In genomic region chr7:51060536-51060935, GRCh38 we compare ENCODE assay signal across 18 cellular contexts.
DNase-seq lines count a peak whose midpoint lies in the region; ATAC-seq and TF ChIP-seq lines count a peak whose summit lies in the region.
"Had no signal": no experiment of that assay in that cellular context is flagged by ENCODE, and none has a peak within 500 bp of the region (broad histone marks: within the 10 kb centered on the region; RNA-seq: fewer than 3 reads in every experiment).

No MANE protein-coding gene starts in this region.

- H3K9me2 ChIP-seq in HCT116 (ENCODE audit: insufficient read depth) = no peaks in the 10 kb centered on the region

- H3K9me3 Mint-ChIP-seq in T-helper 2 cell treated with Interferon-gamma antibody and Interleukin-4, amounts not matched to agents 5 μg/mL and 100 μg/mL, for 36 hours = no peaks in the 10 kb centered on the region
- H3K9me3 Mint-ChIP-seq: activated T-helper 17 cell treated with anti-CD3 and anti-CD28 coated beads, Interleukin-2, amount 50 U/mL, for 72 hours had no signal

- no peaks in the 10 kb centered on the region for H3K9me3 ChIP-seq in HCT116 (ENCODE audit: control insufficient read depth in 1 of 2, insufficient read depth in 1 of 2, low read depth in 1 of 2, low read length in 2 of 2)
- H3K9me3 ChIP-seq: left lung, tibial artery had no signal

- no TSS peak for BruUV-seq in HCT116 (replicated peaks; lab: Mats Ljungman, UMichigan)

- no peak overlapping the region for H3K27ac Mint-ChIP-seq in T-helper 2 cell treated with Interferon-gamma antibody and Interleukin-4, amounts not matched to agents 5 μg/mL and 100 μg/mL, for 36 hours
- H3K27ac Mint-ChIP-seq: activated T-helper 17 cell treated with anti-CD3 and anti-CD28 coated beads, Interleukin-2, amount 50 U/mL, for 72 hours; B cell had no signal

- H3K79me2 ChIP-seq in HCT116 (ENCODE audit: insufficient read depth, low read length) = no peaks in the 10 kb centered on the region

- no peak overlapping the region for H3K4me3 Mint-ChIP-seq in T-helper 2 cell treated with Interferon-gamma antibody and Interleukin-4, amounts not matched to agents 5 μg/mL and 100 μg/mL, for 36 hours
- H3K4me3 Mint-ChIP-seq: activated T-helper 17 cell treated with anti-CD3 and anti-CD28 coated beads, Interleukin-2, amount 50 U/mL, for 72 hours; B cell had no signal

- TF ChIP-seq CTCF in HCT116 (IDR thresholded peaks at IDR 0.05 in 2 of 3, conservative IDR thresholded peaks at IDR 0.05 in 1 of 3; ENCODE audit: borderline replicate concordance in 1 of 3, insufficient read depth in 1 of 3, low read depth in 2 of 3, low read length in 2 of 3) = peak in 2 of 3 experiments; percentile 26 to 40; a peak in 2 of 6 replicates
- TF ChIP-seq CTCF in foreskin keratinocyte (conservative IDR thresholded peaks at IDR 0.05) = peak; percentile 25

- POLR2A ChIA-PET in HCT116 (lab: Charles Lee) = no interaction called here

- no peak overlapping the region for H3K9ac ChIP-seq in HCT116 (ENCODE audit: low read length)

- CTCF ChIA-PET in HCT116 (lab: Charles Lee) = no interaction called here

- no peaks in the 10 kb centered on the region for H3K36me3 ChIP-seq in HCT116 (ENCODE audit: control insufficient read depth in 1 of 2, insufficient read depth in 2 of 2, low read length in 2 of 2)
- H3K36me3 ChIP-seq: cardiac muscle cell, left lung, tibial artery had no signal

- no peaks in the 10 kb centered on the region for H4K20me1 ChIP-seq in HCT116 (ENCODE audit: insufficient read depth)

- H3K4me1 ChIP-seq in HCT116 (ENCODE audit: control insufficient read depth in 1 of 2, insufficient read depth in 2 of 2, low read length in 2 of 2) = no peaks in the 10 kb centered on the region
- H3K4me1 ChIP-seq in foreskin keratinocyte = no peaks in the 10 kb centered on the region
- H3K4me1 ChIP-seq: left lung, tibial artery had no signal

- H3K4me2 ChIP-seq in HCT116 (ENCODE audit: low read length) = no peak overlapping the region

- RAD21 ChIA-PET in HCT116 (lab: Charles Lee; ENCODE audit: low non-redundant PET in 1 of 2, low total read pairs in 2 of 2, uncharacterized antibody in 2 of 2, unreplicated experiment in 2 of 2) = no interaction called here

- peak; percentile 40; the same call in 1 of the 2 replicates for ATAC-seq in HCT116
- 0 out of 3 replicates have a peak, but pooled peaks have one; percentile 30 for ATAC-seq in SK-N-SH treated with all-trans-retinoic acid at 6 μM for 48 hours
- no peak for ATAC-seq in foreskin keratinocyte
- ATAC-seq in HG03135 (IDR thresholded peaks at IDR 0.05; ENCODE audit: unreplicated experiment) = no peak
- ATAC-seq: activated T-helper 17 cell treated with anti-CD3 and anti-CD28 coated beads, Interleukin-2, amount 50 U/mL, for 72 hours; left lung had no signal

- H3K4me3 ChIP-seq in HCT116 (replicated peaks in 1 of 2; ENCODE audit: low read depth in 1 of 2, low read length in 2 of 2) = no peak overlapping the region
- H3K4me3 ChIP-seq: cardiac muscle cell, left lung, tibial artery had no signal

- no peak overlapping the region for H2AFZ ChIP-seq in HCT116 (ENCODE audit: low read depth, low read length, poor library complexity, severe bottlenecking)

- no peaks in the 10 kb centered on the region for H3K36me3 Mint-ChIP-seq in T-helper 2 cell treated with Interferon-gamma antibody and Interleukin-4, amounts not matched to agents 5 μg/mL and 100 μg/mL, for 36 hours (ENCODE audit: low read depth)

- H3K27me3 ChIP-seq in HCT116 (ENCODE audit: insufficient read depth, low read length) (no peaks in the 10 kb centered on the region), foreskin keratinocyte (no peaks in the 10 kb centered on the region)
- H3K27me3 ChIP-seq: cardiac muscle cell, left lung, tibial artery had no signal

- TF ChIP-seq POLR2A in HCT116 (IDR thresholded peaks at IDR 0.05; ENCODE audit: borderline replicate concordance, extremely low read depth, insufficient read depth, insufficient read length) = no peak

- H3K27me3 Mint-ChIP-seq in T-helper 2 cell treated with Interferon-gamma antibody and Interleukin-4, amounts not matched to agents 5 μg/mL and 100 μg/mL, for 36 hours (ENCODE audit: low read depth) = no peaks in the 10 kb centered on the region
- H3K27me3 Mint-ChIP-seq: B cell had no signal

- no peak for TF ChIP-seq RAD21 in HCT116 (IDR thresholded peaks at IDR 0.05; ENCODE audit: low read depth)

- no peak overlapping the region for H3K27ac ChIP-seq in HCT116 (ENCODE audit: low read depth, low read length)
- no peak overlapping the region for H3K27ac ChIP-seq in foreskin keratinocyte
- H3K27ac ChIP-seq: cardiac muscle cell, left lung, tibial artery had no signal

- DNase-seq in CD1c-positive myeloid dendritic cell (ENCODE audit: extremely low spot score) (peak; percentile 28), HCT116 (ENCODE audit: low read depth, low spot score) (no peak), foreskin keratinocyte (no peak), kidney glomerular epithelial cell (lab: John Stamatoyannopoulos, UW) (no peak), KG1 (lab: John Stamatoyannopoulos, UW) (no peak)
- no peak for DNase-seq in T-helper 2 cell treated with Interferon-gamma antibody and Interleukin-4, amounts not matched to agents 5 μg/mL and 100 μg/mL, for 36 hours (ENCODE audit: low spot score)
- DNase-seq: activated CD8-positive, alpha-beta memory T cell treated with anti-CD3 and anti-CD28 coated beads for 24 hours; effector CD4-positive, alpha-beta T cell; KBM-7; left lung; NCI-H1694 treated with DMSO at 0.1 percent for 48 hours; posterior cingulate gyrus; tibial artery had no signal

- intact Hi-C loops in HCT116 (cut with micrococcal nuclease) = no loop called here

- H3K4me1 Mint-ChIP-seq in T-helper 2 cell treated with Interferon-gamma antibody and Interleukin-4, amounts not matched to agents 5 μg/mL and 100 μg/mL, for 36 hours (ENCODE audit: low read depth) = no peaks in the 10 kb centered on the region
- H3K4me1 Mint-ChIP-seq: activated T-helper 17 cell treated with anti-CD3 and anti-CD28 coated beads, Interleukin-2, amount 50 U/mL, for 72 hours; B cell had no signal

TF ChIP-seq in HCT116, 20 proteins besides CTCF, POLR2A, EP300 and RAD21 (continues in another document):
- TF ChIP-seq REST (IDR thresholded peaks at IDR 0.05; ENCODE audit: low read depth) = no peak
- no peak for TF ChIP-seq EZH2phosphoT487 (IDR thresholded peaks at IDR 0.05; ENCODE audit: borderline replicate concordance)
- no peak for TF ChIP-seq EGR1 (IDR thresholded peaks at IDR 0.05; ENCODE audit: low read depth)
- no peak for TF ChIP-seq POLR2AphosphoS5 (IDR thresholded peaks at IDR 0.05; ENCODE audit: low read depth, low read length)

TF ChIP-seq in SK-N-SH treated with all-trans-retinoic acid at 6 μM for 48 hours, 23 proteins besides CTCF, POLR2A, EP300 and RAD21 (continues in another document):
- TF ChIP-seq ISL1 (CRISPR knock-in tag; IDR thresholded peaks at IDR 0.05) (no peak), CSDC2 (CRISPR knock-in tag; IDR thresholded peaks at IDR 0.05) (no peak), SNAI2 (CRISPR knock-in tag; IDR thresholded peaks at IDR 0.05) (no peak), ZNF565 (CRISPR knock-in tag; conservative IDR thresholded peaks at IDR 0.05; ENCODE audit: low read depth) (no peak), OSR1 (CRISPR knock-in tag; IDR thresholded peaks at IDR 0.05) (no peak), GLIS3 (CRISPR knock-in tag; IDR thresholded peaks at IDR 0.05) (no peak), TCF4 (CRISPR knock-in tag; IDR thresholded peaks at IDR 0.05; ENCODE audit: borderline replicate concordance) (no peak), ZNF8 (CRISPR knock-in tag; IDR thresholded peaks at IDR 0.05) (no peak), RARB (CRISPR knock-in tag; IDR thresholded peaks at IDR 0.05) (no peak), TOX (CRISPR knock-in tag; IDR thresholded peaks at IDR 0.05; ENCODE audit: borderline replicate concordance) (no peak), POU6F1 (CRISPR knock-in tag; IDR thresholded peaks at IDR 0.05; ENCODE audit: borderline replicate concordance, low read depth) (no peak), ESRRG (CRISPR knock-in tag; IDR thresholded peaks at IDR 0.05) (no peak)
- TF ChIP-seq, protein P1, sequence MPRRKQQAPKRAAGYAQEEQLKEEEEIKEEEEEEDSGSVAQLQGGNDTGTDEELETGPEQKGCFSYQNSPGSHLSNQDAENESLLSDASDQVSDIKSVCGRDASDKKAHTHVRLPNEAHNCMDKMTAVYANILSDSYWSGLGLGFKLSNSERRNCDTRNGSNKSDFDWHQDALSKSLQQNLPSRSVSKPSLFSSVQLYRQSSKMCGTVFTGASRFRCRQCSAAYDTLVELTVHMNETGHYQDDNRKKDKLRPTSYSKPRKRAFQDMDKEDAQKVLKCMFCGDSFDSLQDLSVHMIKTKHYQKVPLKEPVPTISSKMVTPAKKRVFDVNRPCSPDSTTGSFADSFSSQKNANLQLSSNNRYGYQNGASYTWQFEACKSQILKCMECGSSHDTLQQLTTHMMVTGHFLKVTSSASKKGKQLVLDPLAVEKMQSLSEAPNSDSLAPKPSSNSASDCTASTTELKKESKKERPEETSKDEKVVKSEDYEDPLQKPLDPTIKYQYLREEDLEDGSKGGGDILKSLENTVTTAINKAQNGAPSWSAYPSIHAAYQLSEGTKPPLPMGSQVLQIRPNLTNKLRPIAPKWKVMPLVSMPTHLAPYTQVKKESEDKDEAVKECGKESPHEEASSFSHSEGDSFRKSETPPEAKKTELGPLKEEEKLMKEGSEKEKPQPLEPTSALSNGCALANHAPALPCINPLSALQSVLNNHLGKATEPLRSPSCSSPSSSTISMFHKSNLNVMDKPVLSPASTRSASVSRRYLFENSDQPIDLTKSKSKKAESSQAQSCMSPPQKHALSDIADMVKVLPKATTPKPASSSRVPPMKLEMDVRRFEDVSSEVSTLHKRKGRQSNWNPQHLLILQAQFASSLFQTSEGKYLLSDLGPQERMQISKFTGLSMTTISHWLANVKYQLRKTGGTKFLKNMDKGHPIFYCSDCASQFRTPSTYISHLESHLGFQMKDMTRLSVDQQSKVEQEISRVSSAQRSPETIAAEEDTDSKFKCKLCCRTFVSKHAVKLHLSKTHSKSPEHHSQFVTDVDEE (CRISPR knock-in tag; IDR thresholded peaks at IDR 0.05) = no peak

Comparison
In these comparisons a context has a peak if more than half of its experiments do, and no peak if none do; other contexts are left out.
1. ATAC-seq: peak in HCT116 (single experiment) and SK-N-SH treated with all-trans-retinoic acid at 6 μM for 48 hours (single experiment); none in foreskin keratinocyte (single experiment) and HG03135 (single experiment).